Comparison of ENCODE assay signal across 1 cellular context in the genomic region with DNA sequence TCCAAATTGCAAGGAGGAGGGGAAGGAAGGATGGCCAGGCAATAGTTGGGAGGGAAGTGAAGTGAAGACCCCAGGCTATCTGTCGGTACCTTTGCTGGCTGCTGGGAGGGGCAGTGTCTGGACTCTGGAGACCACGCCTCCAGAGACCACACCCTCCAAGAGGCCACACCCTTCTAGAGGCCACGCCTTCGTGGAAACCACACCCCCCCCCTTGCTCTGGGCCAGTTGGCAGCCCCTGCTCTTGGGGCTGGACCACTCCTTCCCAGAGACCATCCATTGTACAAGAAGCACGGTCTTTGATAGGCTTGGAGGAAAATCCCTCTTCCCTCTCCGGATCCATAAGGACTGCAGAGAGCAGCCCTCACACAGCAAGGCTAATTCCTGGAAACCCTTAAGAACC.
TF ChIP-seq lines count a peak whose summit lies in the region.

No MANE protein-coding gene starts in this region.

TF ChIP-seq in GM12878, 131 proteins besides CTCF, POLR2A, EP300 and RAD21:
- TF ChIP-seq, protein P1, sequence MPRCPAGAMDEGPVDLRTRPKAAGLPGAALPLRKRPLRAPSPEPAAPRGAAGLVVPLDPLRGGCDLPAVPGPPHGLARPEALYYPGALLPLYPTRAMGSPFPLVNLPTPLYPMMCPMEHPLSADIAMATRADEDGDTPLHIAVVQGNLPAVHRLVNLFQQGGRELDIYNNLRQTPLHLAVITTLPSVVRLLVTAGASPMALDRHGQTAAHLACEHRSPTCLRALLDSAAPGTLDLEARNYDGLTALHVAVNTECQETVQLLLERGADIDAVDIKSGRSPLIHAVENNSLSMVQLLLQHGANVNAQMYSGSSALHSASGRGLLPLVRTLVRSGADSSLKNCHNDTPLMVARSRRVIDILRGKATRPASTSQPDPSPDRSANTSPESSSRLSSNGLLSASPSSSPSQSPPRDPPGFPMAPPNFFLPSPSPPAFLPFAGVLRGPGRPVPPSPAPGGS (IDR thresholded peaks at IDR 0.05; ENCODE audit: borderline replicate concordance, insufficient read depth, low read depth, low read length, poor library complexity, severe bottlenecking), result no peak
- TF ChIP-seq ESRRA (IDR thresholded peaks at IDR 0.05; ENCODE audit: low read length) (no peak), BMI1 (IDR thresholded peaks at IDR 0.05; ENCODE audit: borderline replicate concordance) (no peak), NBN (IDR thresholded peaks at IDR 0.05) (no peak), PML (IDR thresholded peaks at IDR 0.05; ENCODE audit: low read length) (no peak), KAT2A (conservative IDR thresholded peaks at IDR 0.05; ENCODE audit: control insufficient read depth, low read depth, low read length) (no peak)
